In the genomic region with DNA sequence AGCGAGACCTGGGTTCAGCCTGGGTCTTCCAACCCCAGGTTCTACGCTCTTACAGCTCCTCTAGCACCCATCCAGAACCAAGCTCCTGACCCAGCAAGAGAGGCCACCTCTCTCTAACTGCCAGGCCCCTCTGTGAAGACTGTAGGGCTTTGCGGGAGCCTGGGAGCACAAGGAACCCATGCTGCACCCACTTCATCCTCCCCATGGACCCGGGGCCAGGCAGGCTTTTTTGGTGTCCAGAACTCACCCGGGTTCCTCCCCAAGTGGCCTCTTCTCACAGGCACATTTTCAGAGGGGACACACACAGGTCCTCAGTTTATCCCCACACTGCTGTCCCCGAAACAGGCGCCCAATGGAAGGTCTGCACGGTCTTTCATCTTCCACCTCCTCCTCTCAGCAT, we compare ENCODE assay signal across 19 cellular contexts.
A peak's percentile ranks its signal among the peaks of the same experiment; 100 is the strongest.
DNase-seq lines count a peak whose midpoint lies in the region; FAIRE-seq and TF ChIP-seq lines count a peak whose summit lies in the region.
"Had no signal": no experiment of that assay in that cellular context is flagged by ENCODE, and none has a peak within 500 bp of the region (broad histone marks: within the 10 kb centered on the region; RNA-seq: fewer than 3 reads in every experiment).

No MANE protein-coding gene starts in this region.

- H3K36me3 ChIP-seq in BLaER1 (no peaks in the 10 kb centered on the region), endodermal cell (ENCODE audit: control insufficient read depth, insufficient read depth, low read length) (no peaks in the 10 kb centered on the region), osteoblast (ENCODE audit: insufficient read depth, low read length) (no peaks in the 10 kb centered on the region), vagina (no peaks in the 10 kb centered on the region)

- intact Hi-C loops in vagina (cut with DNase I), result no loop called here

- no peaks in the 10 kb centered on the region for H3K9me3 Mint-ChIP-seq in endodermal cell
- H3K9me3 Mint-ChIP-seq: CD4-positive, alpha-beta memory T cell; GM23338; H9 had no signal

- no peak for TF ChIP-seq POLR2A in vagina (IDR thresholded peaks at IDR 0.05)
- no peak for TF ChIP-seq POLR2A in GM12891 (IDR thresholded peaks at IDR 0.05; ENCODE audit: low read depth, low read length)

- H4K20me1 ChIP-seq in BLaER1 (no peaks in the 10 kb centered on the region), osteoblast (ENCODE audit: insufficient read depth, low read length) (no peaks in the 10 kb centered on the region)

- peaks cover 88% of the 10 kb centered on the region for H3K4me1 ChIP-seq in BLaER1
- H3K4me1 ChIP-seq in endodermal cell (ENCODE audit: control insufficient read depth, insufficient read depth, low read length), result peaks cover 4% of the 10 kb centered on the region
- no peaks in the 10 kb centered on the region for H3K4me1 ChIP-seq in osteoblast (ENCODE audit: insufficient read depth, low read length)
- no peaks in the 10 kb centered on the region for H3K4me1 ChIP-seq in vagina
- H3K4me1 ChIP-seq: Caco-2 had no signal

- no peak overlapping the region for H3K4me3 Mint-ChIP-seq in endodermal cell
- H3K4me3 Mint-ChIP-seq: B cell; CD4-positive, alpha-beta memory T cell; GM23338; H9 had no signal

- H3K4me3 ChIP-seq in BLaER1 (no peak overlapping the region), endodermal cell (ENCODE audit: low read length) (no peak overlapping the region), osteoblast (ENCODE audit: insufficient read depth, low read length) (no peak overlapping the region), vagina (no peak overlapping the region)
- H3K4me3 ChIP-seq: GM23338 had no signal

- H3K27ac ChIP-seq in BLaER1, result no peak overlapping the region; the same call in 1 of the 2 replicates
- no peak overlapping the region for H3K27ac ChIP-seq in endodermal cell (ENCODE audit: low read depth, low read length)
- no peak overlapping the region for H3K27ac ChIP-seq in osteoblast (ENCODE audit: low read depth, low read length)
- no peak overlapping the region for H3K27ac ChIP-seq in vagina
- H3K27ac ChIP-seq: 22Rv1 had no signal

- H2AFZ ChIP-seq in osteoblast (ENCODE audit: low read length), result no peak overlapping the region
- H2AFZ ChIP-seq: GM23338 had no signal

- H3K9me3 ChIP-seq in BLaER1 (no peaks in the 10 kb centered on the region), endodermal cell (ENCODE audit: control insufficient read depth, low read length) (no peaks in the 10 kb centered on the region), osteoblast (ENCODE audit: low read depth, low read length) (no peaks in the 10 kb centered on the region), vagina (no peaks in the 10 kb centered on the region)
- H3K9me3 ChIP-seq: Caco-2 had no signal

- DNase-seq in endodermal cell (peak; percentile 32), osteoblast (ENCODE audit: insufficient read length, low spot score, missing footprints) (peak; percentile 46), vagina (ENCODE audit: extremely low spot score in 2 of 2) (peak; percentile 74), GM12891 (ENCODE audit: insufficient read length, low spot score) (no peak), COR-L47 (lab: John Stamatoyannopoulos, UW) (no peak), anterior cingulate cortex (lab: John Stamatoyannopoulos, UW) (no peak)
- DNase-seq: C1 segment of cervical spinal cord; Caco-2; CD4-positive, alpha-beta memory T cell; DMS153; DND-41; H9 had no signal

- no peaks in the 10 kb centered on the region for H3K36me3 Mint-ChIP-seq in endodermal cell (ENCODE audit: low read depth)
- H3K36me3 Mint-ChIP-seq: CD4-positive, alpha-beta memory T cell had no signal

- no peak for FAIRE-seq in GM12891 (lab: Jason Lieb, UNC)
- FAIRE-seq: A204.1, G401.6, GM19239 had no signal

- H3K4me1 Mint-ChIP-seq in endodermal cell, result peaks cover 14% of the 10 kb centered on the region
- H3K4me1 Mint-ChIP-seq: CD4-positive, alpha-beta memory T cell had no signal

- H3K9ac ChIP-seq in BLaER1 (no peak overlapping the region), endodermal cell (ENCODE audit: extremely low read depth, low read length, poor library complexity, severe bottlenecking) (no peak overlapping the region)

- H3K27me3 ChIP-seq in BLaER1, result no peaks in the 10 kb centered on the region
- peaks cover 12% of the 10 kb centered on the region for H3K27me3 ChIP-seq in endodermal cell (ENCODE audit: control insufficient read depth, insufficient read depth, low read length, poor library complexity, severe bottlenecking)
- H3K27me3 ChIP-seq in osteoblast (ENCODE audit: insufficient read depth, low read length), result peaks cover 9% of the 10 kb centered on the region
- H3K27me3 ChIP-seq in vagina, result no peaks in the 10 kb centered on the region

- no peaks in the 10 kb centered on the region for H3K79me2 ChIP-seq in osteoblast (ENCODE audit: insufficient read depth, low read length)

- no peak overlapping the region for H3K27ac Mint-ChIP-seq in endodermal cell
- H3K27ac Mint-ChIP-seq: B cell, GM23338, H9 had no signal

- 86 to 100% methylated on average over 4 to 8 of the region's 8 CpGs for WGBS in endodermal cell (ENCODE audit: insufficient coverage in 1 of 2, insufficient read length in 1 of 2), 2 experiments

- TF ChIP-seq CTCF in endodermal cell (conservative IDR thresholded peaks at IDR 0.05), result no peak
- TF ChIP-seq CTCF in osteoblast (IDR thresholded peaks at IDR 0.05; ENCODE audit: extremely low read depth, low read depth, low read length), result no peak
- TF ChIP-seq CTCF in vagina (IDR thresholded peaks at IDR 0.05), result no peak

- peaks cover 53% of the 10 kb centered on the region for H3K27me3 Mint-ChIP-seq in endodermal cell (ENCODE audit: insufficient read depth)
- H3K27me3 Mint-ChIP-seq: B cell had no signal

- peak overlapping the region; percentile 67 for H3K4me2 ChIP-seq in BLaER1
- no peak overlapping the region for H3K4me2 ChIP-seq in osteoblast (ENCODE audit: insufficient read depth, low read length)
- H3K4me2 ChIP-seq: GM23338 had no signal

TF ChIP-seq in GM12891, 5 proteins besides CTCF, POLR2A, EP300 and RAD21:
- TF ChIP-seq POU2F2 (IDR thresholded peaks at IDR 0.05; ENCODE audit: low read depth, low read length) (no peak), POLR2AphosphoS5 (IDR thresholded peaks at IDR 0.05; ENCODE audit: low read depth, low read length) (no peak), TAF1 (IDR thresholded peaks at IDR 0.05; ENCODE audit: low read depth, low read length) (no peak), PAX5 (IDR thresholded peaks at IDR 0.05; ENCODE audit: insufficient read depth, low read length, severe bottlenecking) (no peak), SPI1 (IDR thresholded peaks at IDR 0.05; ENCODE audit: low read depth, low read length) (no peak)
TF ChIP-seq in GM12891: peak in this region for 0.

Comparison
In these comparisons a context has a peak if more than half of its experiments do, and no peak if none do; other contexts are left out.
1. DNase-seq: peak in endodermal cell (single experiment), osteoblast (single experiment) and vagina (2 of 2); none in GM12891 (single experiment), COR-L47 (single experiment) and anterior cingulate cortex (0 of 58).